Comparison of ENCODE assay signal across 16 cellular contexts in the genomic region with DNA sequence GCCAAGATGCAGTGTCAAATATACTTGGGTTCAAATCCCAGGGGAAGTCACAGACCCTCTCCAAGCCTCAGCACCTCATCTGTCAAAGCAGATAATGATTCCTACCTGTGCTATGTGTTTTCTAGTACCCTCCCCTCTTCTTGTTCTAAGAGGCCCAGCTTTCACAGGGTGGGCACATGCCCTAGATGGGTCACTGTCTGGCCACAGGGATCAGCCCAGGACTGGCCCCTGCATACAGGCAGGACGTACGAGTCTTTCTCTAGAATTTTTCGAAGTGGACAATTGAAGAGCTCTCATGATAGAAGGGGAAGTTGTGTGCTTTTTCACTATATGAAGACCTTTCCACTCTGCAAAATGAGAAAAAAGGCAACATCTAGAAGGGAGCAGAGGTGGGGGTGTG. TPM values are rescaled to one million over a fixed set of nuclear protein-coding genes. Genes with fewer than 3 reads are reported as not detected.
A peak's percentile ranks its signal among the peaks of the same experiment; 100 is the strongest.
DNase-seq lines count a peak whose midpoint lies in the region; ATAC-seq and TF ChIP-seq lines count a peak whose summit lies in the region.
"Had no signal": no experiment of that assay in that cellular context is flagged by ENCODE, and none has a peak within 500 bp of the region (broad histone marks: within the 10 kb centered on the region; RNA-seq: fewer than 3 reads in every experiment).

No MANE protein-coding gene starts in this region.

- peaks cover 60% of the 10 kb centered on the region for H3K4me1 Mint-ChIP-seq in activated T-cell treated with anti-CD3 and anti-CD28 coated beads, Interleukin-2, amount 50 U/mL, for 24 hours (ENCODE audit: low read depth)
- peaks cover 46% of the 10 kb centered on the region for H3K4me1 Mint-ChIP-seq in activated T-cell treated with anti-CD3 and anti-CD28 coated beads, Interleukin-2, amount 50 U/mL, for 4 hours (ENCODE audit: low read depth)
- H3K4me1 Mint-ChIP-seq in CD4-positive, alpha-beta T cell (ENCODE audit: low read depth) = peaks cover 43% of the 10 kb centered on the region
- peaks cover 18% of the 10 kb centered on the region for H3K4me1 Mint-ChIP-seq in T-helper 17 cell

- peak overlapping the region; percentile 93 for H3K27ac Mint-ChIP-seq in activated T-cell treated with anti-CD3 and anti-CD28 coated beads, Interleukin-2, amount 50 U/mL, for 24 hours
- peak overlapping the region; percentile 16 for H3K27ac Mint-ChIP-seq in CD4-positive, alpha-beta T cell
- H3K27ac Mint-ChIP-seq in T-helper 17 cell = peak overlapping the region; percentile 92

- intact Hi-C loops in CD4-positive, alpha-beta T cell (cut with DNase I, micrococcal nuclease) = no loop called here
- intact Hi-C loops in sciatic nerve (cut with DNase I) = no loop called here
- intact Hi-C loops in esophagus squamous epithelium (cut with DNase I) = no loop called here

- no peak for TF ChIP-seq CTCF in CD4-positive, alpha-beta T cell (IDR thresholded peaks at IDR 0.05)
- TF ChIP-seq CTCF in esophagus squamous epithelium (IDR thresholded peaks at IDR 0.05) = no peak

- POLR2A ChIA-PET in CD4-positive, alpha-beta T cell (lab: Charles Lee) = interaction anchor here (1.0 to 1.3 kb wide), 3 partner anchors 10 to 28 kb away, joined by 3 read pairs; no protein-coding TSS in a partner anchor

- 96 to 100% methylated on average over 3 of the region's 3 CpGs for WGBS in esophagus squamous epithelium, 2 donors

- no peak overlapping the region for H3K27ac ChIP-seq in CD4-positive, alpha-beta T cell (ENCODE audit: low read depth, low read length)
- H3K27ac ChIP-seq in esophagus squamous epithelium = no peak overlapping the region
- H3K27ac ChIP-seq: PC-9 had no signal

- ATAC-seq in activated T-cell treated with anti-CD3 and anti-CD28 coated beads, Interleukin-2, amount 50 U/mL, for 4 hours = no peak
- ATAC-seq in CD4-positive, alpha-beta T cell (ENCODE audit: poor library complexity) = no peak
- ATAC-seq in T-helper 17 cell = no peak
- no peak for ATAC-seq in sciatic nerve

- no peak overlapping the region for H3K4me3 Mint-ChIP-seq in activated T-cell treated with anti-CD3 and anti-CD28 coated beads, Interleukin-2, amount 50 U/mL, for 24 hours
- H3K4me3 Mint-ChIP-seq in activated T-cell treated with anti-CD3 and anti-CD28 coated beads, Interleukin-2, amount 50 U/mL, for 4 hours = no peak overlapping the region
- H3K4me3 Mint-ChIP-seq in CD4-positive, alpha-beta T cell = no peak overlapping the region
- H3K4me3 Mint-ChIP-seq in T-helper 17 cell = no peak overlapping the region

- peaks cover 4% of the 10 kb centered on the region for H3K9me3 Mint-ChIP-seq in activated T-cell treated with anti-CD3 and anti-CD28 coated beads, Interleukin-2, amount 50 U/mL, for 24 hours
- no peaks in the 10 kb centered on the region for H3K9me3 Mint-ChIP-seq in activated T-cell treated with anti-CD3 and anti-CD28 coated beads, Interleukin-2, amount 50 U/mL, for 4 hours
- H3K9me3 Mint-ChIP-seq in CD4-positive, alpha-beta T cell = no peaks in the 10 kb centered on the region

- TF ChIP-seq POLR2A in esophagus squamous epithelium (IDR thresholded peaks at IDR 0.05) = no peak

- peak; percentile 37 for DNase-seq in activated T-cell treated with anti-CD3 and anti-CD28 coated beads, Interleukin-2, amount 50 U/mL, for 24 hours
- no peak for DNase-seq in activated T-cell treated with anti-CD3 and anti-CD28 coated beads, Interleukin-2, amount 50 U/mL, for 4 hours
- no peak for DNase-seq in CD4-positive, alpha-beta T cell
- DNase-seq in T-helper 17 cell = no peak
- DNase-seq in sciatic nerve (ENCODE audit: low spot score) = peak; percentile 23
- no peak for DNase-seq in NCI-H1930 (lab: John Stamatoyannopoulos, UW)
- no peak for DNase-seq in esophagus squamous epithelium (lab: John Stamatoyannopoulos, UW)
- DNase-seq: DMS79 treated with DMSO at 0.1 percent for 48 hours, KBM-7, MV-4-11, NCI-H1417 treated with DMSO at 0.1 percent for 48 hours, NCI-H2029, NCI-H2171 treated with DMSO at 0.1 percent for 48 hours, NCI-H446 treated with DMSO at 0.1 percent for 48 hours, NCI-H748 treated with DMSO at 0.1 percent for 48 hours, PC-9 had no signal

- H3K27me3 Mint-ChIP-seq in activated T-cell treated with anti-CD3 and anti-CD28 coated beads, Interleukin-2, amount 50 U/mL, for 24 hours = no peaks in the 10 kb centered on the region
- no peaks in the 10 kb centered on the region for H3K27me3 Mint-ChIP-seq in activated T-cell treated with anti-CD3 and anti-CD28 coated beads, Interleukin-2, amount 50 U/mL, for 4 hours (ENCODE audit: low read depth)
- H3K27me3 Mint-ChIP-seq in CD4-positive, alpha-beta T cell = no peaks in the 10 kb centered on the region
- H3K27me3 Mint-ChIP-seq in T-helper 17 cell = no peaks in the 10 kb centered on the region

- H3K27me3 ChIP-seq in CD4-positive, alpha-beta T cell (ENCODE audit: control insufficient read depth, insufficient read depth, low read length) = no peaks in the 10 kb centered on the region
- H3K27me3 ChIP-seq in esophagus squamous epithelium = no peaks in the 10 kb centered on the region

- no peaks in the 10 kb centered on the region for H3K36me3 ChIP-seq in esophagus squamous epithelium

- H3K36me3 Mint-ChIP-seq in activated T-cell treated with anti-CD3 and anti-CD28 coated beads, Interleukin-2, amount 50 U/mL, for 24 hours (ENCODE audit: low read depth) = no peaks in the 10 kb centered on the region
- H3K36me3 Mint-ChIP-seq in activated T-cell treated with anti-CD3 and anti-CD28 coated beads, Interleukin-2, amount 50 U/mL, for 4 hours (ENCODE audit: insufficient read depth) = peaks cover 2% of the 10 kb centered on the region
- no peaks in the 10 kb centered on the region for H3K36me3 Mint-ChIP-seq in CD4-positive, alpha-beta T cell (ENCODE audit: low read depth)
- no peaks in the 10 kb centered on the region for H3K36me3 Mint-ChIP-seq in T-helper 17 cell (ENCODE audit: low read depth)

- peaks cover 0 to 34% (median 0%) of the 10 kb centered on the region in 3 donors for H3K4me1 ChIP-seq in esophagus squamous epithelium

- H3K9me3 ChIP-seq in CD4-positive, alpha-beta T cell (ENCODE audit: control insufficient read depth, low read length) = no peaks in the 10 kb centered on the region
- H3K9me3 ChIP-seq in T-helper 17 cell (ENCODE audit: control insufficient read depth, low read length, poor library complexity, severe bottlenecking) (no peaks in the 10 kb centered on the region), esophagus squamous epithelium (no peaks in the 10 kb centered on the region)

- no peak overlapping the region for H3K4me3 ChIP-seq in esophagus squamous epithelium
- H3K4me3 ChIP-seq: PC-9 had no signal

- CTCF ChIA-PET in CD4-positive, alpha-beta T cell (lab: Charles Lee) = no interaction called here

RNA-seq across cellular contexts. Expression of a gene that starts 22.2 kb away (rescaled TPM):
- total RNA-seq in activated T-cell treated with anti-CD3 and anti-CD28 coated beads, Interleukin-2, amount 50 U/mL, for 4 hours = 10 to 100 TPM; 10.4 to 24.2 (median 23.7) TPM
- total RNA-seq in CD4-positive, alpha-beta T cell = 100 to 1,000 TPM; 469 to 471 TPM
- total RNA-seq in T-helper 17 cell (100 to 1,000 TPM; 365 to 393 TPM), sciatic nerve (10.7 TPM), esophagus squamous epithelium (10 to 100 TPM; 11.2 to 27.1 (median 20.0) TPM)

Comparison
In these comparisons a context has a peak if more than half of its experiments do, and no peak if none do; other contexts are left out.
1. DNase-seq: peak in activated T-cell treated with anti-CD3 and anti-CD28 coated beads, Interleukin-2, amount 50 U/mL, for 24 hours (single experiment) and sciatic nerve (single experiment); none in activated T-cell treated with anti-CD3 and anti-CD28 coated beads, Interleukin-2, amount 50 U/mL, for 4 hours (single experiment), CD4-positive, alpha-beta T cell (0 of 10), T-helper 17 cell (0 of 3), NCI-H1930 (0 of 2) and esophagus squamous epithelium (single experiment).
2. H3K27ac Mint-ChIP-seq: peak in every context shown above with its lines; median percentile 93 in activated T-cell treated with anti-CD3 and anti-CD28 coated beads, Interleukin-2, amount 50 U/mL, for 24 hours; 92 in T-helper 17 cell; 16 in CD4-positive, alpha-beta T cell.
3. RNA of a gene that starts 22.2 kb away (total RNA-seq): 469 to 471 TPM in CD4-positive, alpha-beta T cell and 365 to 393 TPM in T-helper 17 cell; 10.4 to 24.2 TPM in activated T-cell treated with anti-CD3 and anti-CD28 coated beads, Interleukin-2, amount 50 U/mL, for 4 hours, 11.2 to 27.1 TPM in esophagus squamous epithelium and 10.7 TPM in sciatic nerve (single experiment); every median in the first group is over 10 times any median in the second.